In the genomic region with DNA sequence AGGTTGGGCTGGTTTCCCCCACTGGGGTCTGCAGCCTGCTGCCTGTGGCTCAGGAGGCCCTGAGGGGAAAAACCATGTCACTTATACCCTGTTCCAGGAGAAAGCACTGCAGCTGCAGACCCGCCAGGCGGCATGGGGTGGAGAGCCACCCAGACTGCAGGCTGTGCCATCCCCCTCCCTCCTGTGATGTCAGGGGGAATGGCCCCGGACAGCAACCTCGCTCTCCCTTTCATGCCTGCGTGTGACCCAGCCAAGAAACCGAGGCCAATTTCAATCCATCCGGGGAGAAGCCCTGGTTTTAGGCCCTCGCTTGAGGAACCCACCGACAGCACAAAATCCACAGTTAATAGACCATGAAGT, we compare ENCODE assay signal across 37 cellular contexts. TPM values are rescaled to one million over a fixed set of nuclear protein-coding genes. Genes with fewer than 3 reads are reported as not detected.
"Had no signal": no experiment of that assay in that cellular context is flagged by ENCODE, and none has a peak within 500 bp of the region (broad histone marks: within the 10 kb centered on the region; RNA-seq: fewer than 3 reads in every experiment).

No MANE protein-coding gene starts in this region.

- H3K4me2 ChIP-seq: hepatocyte had no signal

- H2AFZ ChIP-seq: hepatocyte had no signal

- H3K4me1 ChIP-seq: ascending aorta, breast epithelium, colonic mucosa, foreskin keratinocyte had no signal

- H3K4me3 Mint-ChIP-seq: activated CD4-positive, alpha-beta memory T cell treated with anti-CD3 and anti-CD28 coated beads for 36 hours; activated CD4-positive, alpha-beta T cell treated with anti-CD3 and anti-CD28 coated beads for 36 hours; activated CD4-positive, alpha-beta T cell treated with anti-CD3 and anti-CD28 coated beads, Interleukin-2, amount 10 ng/mL, durations not matched to agents 24 days and 14 days; activated CD8-positive, alpha-beta memory T cell treated with anti-CD3 and anti-CD28 coated beads, Interleukin-2, amount 10 ng/mL, durations not matched to agents 7 days and 5 days; activated CD8-positive, alpha-beta T cell treated with anti-CD3 and anti-CD28 coated beads, Interleukin-2, amount 10 ng/mL, durations not matched to agents 7 days and 5 days; activated naive CD4-positive, alpha-beta T cell treated with anti-CD3 and anti-CD28 coated beads, Interleukin-2, amount 10 ng/mL, durations not matched to agents 7 days and 5 days; activated naive CD8-positive, alpha-beta T cell treated with anti-CD3 and anti-CD28 coated beads, Interleukin-2, amount 10 ng/mL, durations not matched to agents 7 days and 5 days; activated T-helper 1 cell treated with anti-CD3 and anti-CD28 coated beads, Interleukin-12 subunit alpha, Interleukin-12 subunit beta, Interleukin-2, Interleukin-4 antibody, amounts not matched to agents 30 ng/mL and 10 ng/mL and 1 ng/mL, durations not matched to agents 14 hours and 24 hours and 36 hours; brain; T-helper 17 cell; T-helper 2 cell treated with Interferon-gamma antibody and Interleukin-4, amounts not matched to agents 5 μg/mL and 100 μg/mL, for 36 hours had no signal

- H3K9me3 ChIP-seq: ascending aorta, breast epithelium, colonic mucosa, esophagus muscularis mucosa, gastroesophageal sphincter, heart right ventricle had no signal

- H3K27ac ChIP-seq: ascending aorta, breast epithelium, cardiac muscle cell, colonic mucosa, esophagus muscularis mucosa, foreskin keratinocyte, gastroesophageal sphincter, heart right ventricle, hepatocyte had no signal

- H3K4me1 Mint-ChIP-seq: brain had no signal

- H3K36me3 ChIP-seq: ascending aorta, breast epithelium, cardiac muscle cell, colonic mucosa, esophagus muscularis mucosa, gastroesophageal sphincter, heart right ventricle had no signal

- H3K36me3 Mint-ChIP-seq: activated CD4-positive, alpha-beta memory T cell treated with anti-CD3 and anti-CD28 coated beads for 36 hours; activated CD8-positive, alpha-beta memory T cell treated with anti-CD3 and anti-CD28 coated beads, Interleukin-2, amount 10 ng/mL, durations not matched to agents 7 days and 5 days; activated naive CD4-positive, alpha-beta T cell treated with anti-CD3 and anti-CD28 coated beads, Interleukin-2, amount 10 ng/mL, durations not matched to agents 7 days and 5 days; activated naive CD4-positive, alpha-beta T cell treated with anti-CD3 and anti-CD28 coated beads, Interleukin-2, amount 50 U/mL, for 72 hours; activated naive CD8-positive, alpha-beta T cell treated with anti-CD3 and anti-CD28 coated beads, Interleukin-2, amount 10 ng/mL, durations not matched to agents 7 days and 5 days; brain had no signal

- H3K9me3 Mint-ChIP-seq: activated CD4-positive, alpha-beta memory T cell treated with anti-CD3 and anti-CD28 coated beads for 36 hours; activated CD4-positive, alpha-beta T cell treated with anti-CD3 and anti-CD28 coated beads, Interleukin-2, amount 10 ng/mL, durations not matched to agents 24 days and 14 days; activated naive CD4-positive, alpha-beta T cell treated with anti-CD3 and anti-CD28 coated beads, Interleukin-2, amount 10 ng/mL, durations not matched to agents 7 days and 5 days; activated naive CD4-positive, alpha-beta T cell treated with anti-CD3 and anti-CD28 coated beads, Interleukin-2, amount 50 U/mL, for 72 hours; activated naive CD8-positive, alpha-beta T cell treated with anti-CD3 and anti-CD28 coated beads, Interleukin-2, amount 10 ng/mL, durations not matched to agents 7 days and 5 days; activated T-helper 1 cell treated with anti-CD3 and anti-CD28 coated beads, Interleukin-12 subunit alpha, Interleukin-12 subunit beta, Interleukin-2, Interleukin-4 antibody, amounts not matched to agents 30 ng/mL and 10 ng/mL and 1 ng/mL, durations not matched to agents 14 hours and 24 hours and 36 hours; activated T-helper 2 cell treated with anti-CD3 and anti-CD28 coated beads, Interferon-gamma antibody, Interleukin-2, Interleukin-4, amounts not matched to agents 10 μg/mL and 5 μg/mL and 100 μg/mL, durations not matched to agents 14 hours and 24 hours and 36 hours; T-helper 2 cell treated with Interferon-gamma antibody and Interleukin-4, amounts not matched to agents 5 μg/mL and 100 μg/mL, for 36 hours had no signal

- H3K79me2 ChIP-seq: hepatocyte had no signal

- H3K27ac Mint-ChIP-seq: activated CD4-positive, alpha-beta memory T cell treated with anti-CD3 and anti-CD28 coated beads for 36 hours; activated CD4-positive, alpha-beta T cell treated with anti-CD3 and anti-CD28 coated beads for 36 hours; activated CD4-positive, alpha-beta T cell treated with anti-CD3 and anti-CD28 coated beads, Interleukin-2, amount 10 ng/mL, durations not matched to agents 24 days and 14 days; activated CD8-positive, alpha-beta memory T cell treated with anti-CD3 and anti-CD28 coated beads, Interleukin-2, amount 10 ng/mL, durations not matched to agents 7 days and 5 days; activated CD8-positive, alpha-beta T cell treated with anti-CD3 and anti-CD28 coated beads, Interleukin-2, amount 10 ng/mL, durations not matched to agents 7 days and 5 days; activated naive CD4-positive, alpha-beta T cell treated with anti-CD3 and anti-CD28 coated beads, Interleukin-2, amount 10 ng/mL, durations not matched to agents 7 days and 5 days; activated naive CD4-positive, alpha-beta T cell treated with anti-CD3 and anti-CD28 coated beads, Interleukin-2, amount 50 U/mL, for 72 hours; activated T-helper 1 cell treated with anti-CD3 and anti-CD28 coated beads, Interleukin-12 subunit alpha, Interleukin-12 subunit beta, Interleukin-2, Interleukin-4 antibody, amounts not matched to agents 30 ng/mL and 10 ng/mL and 1 ng/mL, durations not matched to agents 14 hours and 24 hours and 36 hours; activated T-helper 2 cell treated with anti-CD3 and anti-CD28 coated beads, Interferon-gamma antibody, Interleukin-2, Interleukin-4, amounts not matched to agents 10 μg/mL and 5 μg/mL and 100 μg/mL, durations not matched to agents 14 hours and 24 hours and 36 hours; brain; T-helper 17 cell; T-helper 2 cell treated with Interferon-gamma antibody and Interleukin-4, amounts not matched to agents 5 μg/mL and 100 μg/mL, for 36 hours had no signal

- H3K27me3 ChIP-seq: ascending aorta, cardiac muscle cell, colonic mucosa, hepatocyte had no signal

- H3K4me3 ChIP-seq: ascending aorta, breast epithelium, cardiac muscle cell, colonic mucosa, esophagus muscularis mucosa, gastroesophageal sphincter, heart right ventricle, hepatocyte had no signal

- H3K27me3 Mint-ChIP-seq: activated CD4-positive, alpha-beta memory T cell treated with anti-CD3 and anti-CD28 coated beads for 36 hours; activated CD4-positive, alpha-beta T cell treated with anti-CD3 and anti-CD28 coated beads for 36 hours; activated CD8-positive, alpha-beta memory T cell treated with anti-CD3 and anti-CD28 coated beads, Interleukin-2, amount 10 ng/mL, durations not matched to agents 7 days and 5 days; activated naive CD8-positive, alpha-beta T cell treated with anti-CD3 and anti-CD28 coated beads, Interleukin-2, amount 10 ng/mL, durations not matched to agents 7 days and 5 days had no signal

- DNase-seq: activated CD4-positive, alpha-beta memory T cell treated with anti-CD3 and anti-CD28 coated beads for 36 hours; activated CD4-positive, alpha-beta T cell treated with anti-CD3 and anti-CD28 coated beads for 36 hours; activated CD4-positive, alpha-beta T cell treated with anti-CD3 and anti-CD28 coated beads, Interleukin-2, amount 10 ng/mL, durations not matched to agents 24 days and 14 days; activated CD4-positive, CD25-positive, alpha-beta regulatory T cell; activated CD4-positive, CD25-positive, alpha-beta regulatory T cell treated with anti-CD3 and anti-CD28 coated beads, Interleukin-2, amount 50 U/mL, for 72 hours; activated CD8-positive, alpha-beta memory T cell treated with anti-CD3 and anti-CD28 coated beads, Interleukin-2, amount 10 ng/mL, durations not matched to agents 7 days and 5 days; activated CD8-positive, alpha-beta memory T cell treated with anti-CD3 and anti-CD28 coated beads, Interleukin-2, amount 50 U/mL, for 4 hours; activated CD8-positive, alpha-beta T cell treated with anti-CD3 and anti-CD28 coated beads, Interleukin-2, amount 10 ng/mL, durations not matched to agents 7 days and 5 days; activated gamma-delta T cell; activated naive CD4-positive, alpha-beta T cell; activated naive CD4-positive, alpha-beta T cell treated with anti-CD3 and anti-CD28 coated beads, Interleukin-2, amount 10 ng/mL, durations not matched to agents 7 days and 5 days; activated naive CD8-positive, alpha-beta T cell treated with anti-CD3 and anti-CD28 coated beads, Interleukin-2, amount 10 ng/mL, durations not matched to agents 7 days and 5 days; activated T-cell treated with anti-CD3 and anti-CD28 coated beads, Interleukin-2, amount 50 U/mL, for 1 hour; activated T-cell treated with anti-CD3 and anti-CD28 coated beads, Interleukin-2, amount 50 U/mL, for 48 hours; central memory CD4-positive, alpha-beta T cell; cerebellar nuclear complex; colonic mucosa; effector memory CD4-positive, alpha-beta T cell; erythroblast; foreskin keratinocyte; heart right ventricle; T-helper 17 cell; T1000 had no signal

- ATAC-seq: activated CD4-positive, alpha-beta T cell treated with anti-CD3 and anti-CD28 coated beads for 36 hours; activated CD8-positive, alpha-beta memory T cell treated with anti-CD3 and anti-CD28 coated beads, Interleukin-2, amount 10 ng/mL, durations not matched to agents 7 days and 5 days; activated CD8-positive, alpha-beta T cell treated with anti-CD3 and anti-CD28 coated beads, Interleukin-2, amount 10 ng/mL, durations not matched to agents 7 days and 5 days; activated naive CD4-positive, alpha-beta T cell treated with anti-CD3 and anti-CD28 coated beads, Interleukin-2, amount 50 U/mL, for 72 hours; foreskin keratinocyte; gastroesophageal sphincter; heart right ventricle; T-helper 17 cell had no signal

RNA-seq across cellular contexts. Expression of a gene that starts 37.1 kb away (rescaled TPM):
- total RNA-seq: ascending aorta, foreskin keratinocyte, glomerular endothelial cell, hepatocyte had no signal
- polyA plus RNA-seq: foreskin keratinocyte had no signal

RNA-seq across cellular contexts. Expression of a gene that starts 45.5 kb away (rescaled TPM):
- total RNA-seq: activated CD4-positive, alpha-beta T cell treated with anti-CD3 and anti-CD28 coated beads, Interleukin-2, amount 10 ng/mL, durations not matched to agents 24 days and 14 days; ascending aorta; colonic mucosa; foreskin keratinocyte had no signal
- polyA plus RNA-seq: heart right ventricle had no signal

RNA-seq across cellular contexts. Expression of a gene that starts 51.3 kb away (rescaled TPM):
- total RNA-seq: activated CD4-positive, alpha-beta memory T cell treated with anti-CD3 and anti-CD28 coated beads for 36 hours; activated CD4-positive, alpha-beta T cell treated with anti-CD3 and anti-CD28 coated beads for 36 hours; activated CD4-positive, alpha-beta T cell treated with anti-CD3 and anti-CD28 coated beads, Interleukin-2, amount 10 ng/mL, durations not matched to agents 24 days and 14 days; activated CD8-positive, alpha-beta memory T cell treated with anti-CD3 and anti-CD28 coated beads for 36 hours; activated CD8-positive, alpha-beta memory T cell treated with anti-CD3 and anti-CD28 coated beads, Interleukin-2, amount 10 ng/mL, durations not matched to agents 7 days and 5 days; activated CD8-positive, alpha-beta T cell treated with anti-CD3 and anti-CD28 coated beads, Interleukin-2, amount 10 ng/mL, durations not matched to agents 7 days and 5 days; activated naive CD4-positive, alpha-beta T cell treated with anti-CD3 and anti-CD28 coated beads, Interleukin-2, amount 50 U/mL, for 72 hours; activated naive CD8-positive, alpha-beta T cell treated with anti-CD3 and anti-CD28 coated beads, Interleukin-2, amount 10 ng/mL, durations not matched to agents 7 days and 5 days; activated T-helper 1 cell treated with anti-CD3 and anti-CD28 coated beads, Interleukin-12 subunit alpha, Interleukin-12 subunit beta, Interleukin-2, Interleukin-4 antibody, amounts not matched to agents 30 ng/mL and 10 ng/mL and 1 ng/mL, durations not matched to agents 14 hours and 24 hours and 36 hours; activated T-helper 2 cell treated with anti-CD3 and anti-CD28 coated beads, Interferon-gamma antibody, Interleukin-2, Interleukin-4, amounts not matched to agents 10 μg/mL and 5 μg/mL and 100 μg/mL, durations not matched to agents 14 hours and 24 hours and 36 hours; ascending aorta; cardiac muscle cell; colonic mucosa; dermis microvascular lymphatic vessel endothelial cell; esophagus muscularis mucosa; foreskin keratinocyte; gastroesophageal sphincter; glomerular endothelial cell; heart right ventricle; hepatocyte; T-helper 17 cell had no signal
- polyA plus RNA-seq: cardiac muscle cell, foreskin keratinocyte, heart right ventricle had no signal

RNA-seq across cellular contexts. Expression of a gene that starts 57.2 kb away (rescaled TPM):
- total RNA-seq: activated CD4-positive, alpha-beta memory T cell treated with anti-CD3 and anti-CD28 coated beads for 36 hours; activated CD4-positive, alpha-beta T cell treated with anti-CD3 and anti-CD28 coated beads, Interleukin-2, amount 10 ng/mL, durations not matched to agents 24 days and 14 days; activated CD8-positive, alpha-beta memory T cell treated with anti-CD3 and anti-CD28 coated beads for 36 hours; activated CD8-positive, alpha-beta memory T cell treated with anti-CD3 and anti-CD28 coated beads, Interleukin-2, amount 10 ng/mL, durations not matched to agents 7 days and 5 days; activated CD8-positive, alpha-beta T cell treated with anti-CD3 and anti-CD28 coated beads, Interleukin-2, amount 10 ng/mL, durations not matched to agents 7 days and 5 days; activated naive CD8-positive, alpha-beta T cell treated with anti-CD3 and anti-CD28 coated beads, Interleukin-2, amount 10 ng/mL, durations not matched to agents 7 days and 5 days; activated T-helper 1 cell treated with anti-CD3 and anti-CD28 coated beads, Interleukin-12 subunit alpha, Interleukin-12 subunit beta, Interleukin-2, Interleukin-4 antibody, amounts not matched to agents 30 ng/mL and 10 ng/mL and 1 ng/mL, durations not matched to agents 14 hours and 24 hours and 36 hours; activated T-helper 2 cell treated with anti-CD3 and anti-CD28 coated beads, Interferon-gamma antibody, Interleukin-2, Interleukin-4, amounts not matched to agents 10 μg/mL and 5 μg/mL and 100 μg/mL, durations not matched to agents 14 hours and 24 hours and 36 hours; ascending aorta; dermis microvascular lymphatic vessel endothelial cell; foreskin keratinocyte; glomerular endothelial cell; heart right ventricle had no signal
- polyA plus RNA-seq: foreskin keratinocyte, heart right ventricle, hepatocyte had no signal
